Comparison of ENCODE assay signal across 8 cellular contexts in the genomic region with DNA sequence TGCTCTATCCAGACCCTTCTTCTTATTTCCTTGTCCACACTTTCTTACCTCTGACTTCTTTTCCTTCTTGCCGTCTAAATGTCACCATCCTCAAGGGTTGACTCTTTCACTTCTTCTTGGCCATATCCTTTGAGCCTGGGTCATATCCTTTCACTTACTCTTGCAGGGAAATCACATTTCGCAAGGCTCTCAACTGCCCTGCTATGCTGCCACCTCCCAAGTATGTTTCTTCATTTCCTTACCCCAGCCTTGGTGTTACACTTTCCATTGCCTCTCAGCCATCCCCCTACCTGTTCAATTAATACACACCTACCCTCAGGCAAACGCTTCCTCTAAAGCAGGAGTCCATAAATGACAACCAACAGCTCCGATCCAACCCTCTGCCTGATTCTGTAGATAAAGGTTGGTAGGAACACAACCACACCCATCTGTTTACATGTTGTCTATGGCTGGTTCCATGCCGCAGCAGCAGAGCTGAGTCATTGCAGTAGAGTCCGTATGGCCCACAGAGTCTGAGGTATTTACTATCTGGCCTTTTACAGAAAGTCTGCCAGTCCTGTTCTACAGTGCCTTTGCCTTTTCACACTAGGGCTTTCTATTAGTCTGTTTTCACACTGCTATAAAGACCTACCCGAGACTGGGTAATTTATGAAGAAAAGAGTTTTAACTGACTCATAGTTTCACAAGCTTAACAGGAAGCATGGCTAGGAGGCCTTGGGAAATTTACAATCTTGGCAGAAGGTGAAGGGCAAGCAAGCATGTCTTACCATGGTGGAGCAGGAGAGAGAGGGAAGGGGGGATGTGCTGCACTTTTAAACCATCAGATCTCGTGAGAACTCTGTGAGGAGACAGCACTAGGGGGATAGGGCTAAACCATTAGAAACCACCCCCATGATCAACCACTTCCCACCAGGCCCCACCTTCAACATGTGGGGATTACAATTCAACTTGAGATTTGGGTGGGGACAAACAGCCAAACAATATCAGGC.
DNase-seq lines count a peak whose midpoint lies in the region; ATAC-seq and TF ChIP-seq lines count a peak whose summit lies in the region.

No MANE protein-coding gene starts in this region.

- in situ Hi-C loops in Caki2 (cut with HindIII; ENCODE audit: low pct_unique_long_range_greater_than_20kb, low sequenced_read_pairs) = no loop called here

- H3K36me3 ChIP-seq in testis (ENCODE audit: low read depth, missing control alignments) = no peaks in the 10 kb centered on the region

- peak; percentile 26 for DNase-seq in Caki2 (ENCODE audit: low read depth)
- peak in 49 of 76 experiments; percentile 1 to 78 (median 22) for DNase-seq in HUDEP-2 (lab: John Stamatoyannopoulos, UW; ENCODE audit: unreplicated experiment in 76 of 76)
- DNase-seq in epithelial cell of prostate (ENCODE audit: low read depth, low spot score) = peak; percentile 52
- no peak for DNase-seq in GM19238 (ENCODE audit: insufficient read length, low spot score)
- no peak for DNase-seq in NCI-H2081 treated with DMSO at 0.1 percent for 48 hours (lab: John Stamatoyannopoulos, UW)
- DNase-seq in testis = no peak

- H3K27me3 ChIP-seq in testis = no peaks in the 10 kb centered on the region

- no peak for TF ChIP-seq CTCF in testis (IDR thresholded peaks at IDR 0.05)

- H3K9me3 ChIP-seq in testis = no peaks in the 10 kb centered on the region

- ATAC-seq in GM19438 (IDR thresholded peaks at IDR 0.05; ENCODE audit: low read depth, unreplicated experiment) (peak; percentile 65), HG02970 (IDR thresholded peaks at IDR 0.05; ENCODE audit: low FRiP score, unreplicated experiment) (no peak)

- H3K4me1 ChIP-seq in testis = no peaks in the 10 kb centered on the region

- TF ChIP-seq POLR2A in testis (IDR thresholded peaks at IDR 0.05) = no peak

- intact Hi-C loops in testis (cut with DNase I; ENCODE audit: low total_unique reads) = no loop called here

- 75 to 79% methylated on average over 8 of the region's 8 CpGs for WGBS in testis, 2 donors

- H3K27ac ChIP-seq in epithelial cell of prostate = peak overlapping the region; percentile 12
- H3K27ac ChIP-seq in testis = no peak overlapping the region

- H3K4me3 ChIP-seq in testis = no peak overlapping the region

Comparison
In these comparisons a context has a peak if more than half of its experiments do, and no peak if none do; other contexts are left out.
1. DNase-seq: peak in Caki2 (single experiment), HUDEP-2 (49 of 76) and epithelial cell of prostate (single experiment); none in GM19238 (single experiment), NCI-H2081 treated with DMSO at 0.1 percent for 48 hours (single experiment) and testis (single experiment).